7 cellular contexts compared by ENCODE assay signal in genomic region chr6:110944681-110945151, GRCh38. TPM values are rescaled to one million over a fixed set of nuclear protein-coding genes. Genes with fewer than 3 reads are reported as not detected.
DNase-seq lines count a peak whose midpoint lies in the region; ATAC-seq and TF ChIP-seq lines count a peak whose summit lies in the region.

No MANE protein-coding gene starts in this region.

- H3K27ac Mint-ChIP-seq in HFFc6, result peak overlapping the region; percentile 91
- peak overlapping the region; percentile 90 for H3K27ac Mint-ChIP-seq in activated T-cell treated with anti-CD3 and anti-CD28 coated beads, Interleukin-2, amount 50 U/mL, for 24 hours

- H3K4me3 ChIP-seq in mesenchymal stem cell (ENCODE audit: insufficient read depth in 1 of 2, low read depth in 1 of 2, low read length in 2 of 2) (no peak overlapping the region), A673 (ENCODE audit: low read depth, low read length, poor library complexity, severe bottlenecking) (no peak overlapping the region)

- H3K4me1 Mint-ChIP-seq in HFFc6 (ENCODE audit: low read depth), result peaks cover 25% of the 10 kb centered on the region
- H3K4me1 Mint-ChIP-seq in activated T-cell treated with anti-CD3 and anti-CD28 coated beads, Interleukin-2, amount 50 U/mL, for 24 hours (ENCODE audit: low read depth), result peaks cover 12% of the 10 kb centered on the region

- no peaks in the 10 kb centered on the region for H3K36me3 Mint-ChIP-seq in HFFc6 (ENCODE audit: low read depth)
- H3K36me3 Mint-ChIP-seq in activated T-cell treated with anti-CD3 and anti-CD28 coated beads, Interleukin-2, amount 50 U/mL, for 24 hours (ENCODE audit: low read depth), result no peaks in the 10 kb centered on the region

- no peaks in the 10 kb centered on the region for H3K9me3 ChIP-seq in mesenchymal stem cell (ENCODE audit: control insufficient read depth, low read length)
- H3K9me3 ChIP-seq in A673 (ENCODE audit: low read depth, low read length, poor library complexity, severe bottlenecking), result no peaks in the 10 kb centered on the region

- H4K8ac ChIP-seq in mesenchymal stem cell (ENCODE audit: low read length), result no peak overlapping the region

- H3K27me3 ChIP-seq in mesenchymal stem cell (ENCODE audit: control insufficient read depth in 1 of 2, insufficient read depth in 1 of 2, low read length in 2 of 2) (no peaks in the 10 kb centered on the region), A673 (replicated peaks; ENCODE audit: insufficient read depth, low read depth, low read length, poor library complexity) (no peaks in the 10 kb centered on the region)

- intact Hi-C loops in A673 (cut with micrococcal nuclease; ENCODE audit: unreplicated experiment), result no loop called here

- H3K27me3 Mint-ChIP-seq in HFFc6 (ENCODE audit: insufficient read depth), result no peaks in the 10 kb centered on the region
- H3K27me3 Mint-ChIP-seq in activated T-cell treated with anti-CD3 and anti-CD28 coated beads, Interleukin-2, amount 50 U/mL, for 24 hours, result no peaks in the 10 kb centered on the region

- H3K36me3 ChIP-seq in mesenchymal stem cell (ENCODE audit: control insufficient read depth in 1 of 2, insufficient read depth in 2 of 2, low read depth in 1 of 2, low read length in 2 of 2) (no peaks in the 10 kb centered on the region), A673 (ENCODE audit: insufficient read depth, low read length, poor library complexity, severe bottlenecking) (no peaks in the 10 kb centered on the region)

- H3K4ac ChIP-seq in mesenchymal stem cell (ENCODE audit: low read depth in 1 of 2, low read length in 2 of 2), result no peak overlapping the region

- no TSS peak for BruUV-seq in A673 (replicated peaks; lab: Mats Ljungman, UMichigan)

- DNase-seq in HFFc6, result peak; percentile 97
- peak; percentile 99 for DNase-seq in M059J (ENCODE audit: low read depth)
- peak; percentile 59 for DNase-seq in activated T-cell treated with anti-CD3 and anti-CD28 coated beads, Interleukin-2, amount 50 U/mL, for 24 hours
- DNase-seq in mesenchymal stem cell, result peak; percentile 86
- DNase-seq in NCI-H510A (lab: John Stamatoyannopoulos, UW), result no peak
- no peak for DNase-seq in A673 (ENCODE audit: low spot score)

- H3K14ac ChIP-seq in mesenchymal stem cell (ENCODE audit: low read length in 2 of 2), result no peak overlapping the region

- H3K27ac ChIP-seq in mesenchymal stem cell (ENCODE audit: low read length, poor library complexity, severe bottlenecking), result no peak overlapping the region
- no peak overlapping the region for H3K27ac ChIP-seq in A673 (ENCODE audit: low read depth, low read length, poor library complexity, severe bottlenecking)

- H3K23ac ChIP-seq in mesenchymal stem cell (ENCODE audit: low read length in 2 of 2), result no peak overlapping the region

- no peak overlapping the region for H4K91ac ChIP-seq in mesenchymal stem cell (ENCODE audit: low read length)

- no peak overlapping the region for H2BK12ac ChIP-seq in mesenchymal stem cell (ENCODE audit: low read length in 2 of 2)

- no peak overlapping the region for H3K18ac ChIP-seq in mesenchymal stem cell (ENCODE audit: low read depth in 1 of 2, low read length in 2 of 2)

- H2AK5ac ChIP-seq in mesenchymal stem cell (ENCODE audit: low read length, severe bottlenecking), result no peak overlapping the region

- H3K79me1 ChIP-seq in mesenchymal stem cell (replicated peaks; ENCODE audit: low read length, poor library complexity, severe bottlenecking), result no peaks in the 10 kb centered on the region

- POLR2A ChIA-PET in A673 (lab: Charles Lee; ENCODE audit: low non-redundant PET), result interaction anchor here (0.5 kb wide), 1 partner anchor 272 kb away, joined by 3 read pairs; no protein-coding TSS in a partner anchor

- no peak overlapping the region for H2BK120ac ChIP-seq in mesenchymal stem cell (ENCODE audit: low read depth, low read length)

- no peak overlapping the region for H2AFZ ChIP-seq in mesenchymal stem cell (ENCODE audit: low read depth, low read length)

- H2BK15ac ChIP-seq in mesenchymal stem cell (ENCODE audit: low read depth, poor library complexity, severe bottlenecking), result no peak overlapping the region

- CTCF ChIA-PET in A673 (lab: Charles Lee), result interaction anchor here (0.5 kb wide), 1 partner anchor 203 kb away, joined by 3 read pairs; no protein-coding TSS in a partner anchor

- H3K4me3 Mint-ChIP-seq in HFFc6, result peak overlapping the region; percentile 37; the same call in 1 of the 2 replicates
- peak overlapping the region; percentile 23 for H3K4me3 Mint-ChIP-seq in activated T-cell treated with anti-CD3 and anti-CD28 coated beads, Interleukin-2, amount 50 U/mL, for 24 hours

- WGBS in mesenchymal stem cell, result 82% methylated on average over 1 of the region's 1 CpG

- H2BK5ac ChIP-seq in mesenchymal stem cell (ENCODE audit: low read depth, low read length, poor library complexity, severe bottlenecking), result no peak overlapping the region

- no peaks in the 10 kb centered on the region for H3K9me3 Mint-ChIP-seq in HFFc6
- H3K9me3 Mint-ChIP-seq in activated T-cell treated with anti-CD3 and anti-CD28 coated beads, Interleukin-2, amount 50 U/mL, for 24 hours, result no peaks in the 10 kb centered on the region

- H3K4me2 ChIP-seq in mesenchymal stem cell (ENCODE audit: low read length, poor library complexity, severe bottlenecking), result no peak overlapping the region

- peak overlapping the region; percentile 85 for H3K9ac ChIP-seq in mesenchymal stem cell (ENCODE audit: low read length)

- peak; percentile 100 for ATAC-seq in GM18519 (IDR thresholded peaks at IDR 0.05; ENCODE audit: low FRiP score, unreplicated experiment)

- TF ChIP-seq CTCF in HFFc6 (IDR thresholded peaks at IDR 0.05), result no peak
- TF ChIP-seq CTCF in A673 (conservative IDR thresholded peaks at IDR 0.05; ENCODE audit: low read depth, low read length), result no peak

- H3K4me1 ChIP-seq in mesenchymal stem cell (ENCODE audit: control insufficient read depth, insufficient read depth, low read depth, low read length), result peaks cover 2% of the 10 kb centered on the region
- H3K4me1 ChIP-seq in A673 (ENCODE audit: insufficient read depth, low read length, poor library complexity, severe bottlenecking), result no peaks in the 10 kb centered on the region

RNA-seq across cellular contexts. Expression of gene GTF3C6, which starts 13.8 kb away (rescaled TPM):
- 100 to 1,000 TPM; 119 to 134 (median 127) TPM for total RNA-seq in HFFc6 (2021; fragmentation: NEBNext Ultra II Directional; extraction: Animal tissue kit (Norgen Biotek cat#: 25700))
- 98.0 and 123 TPM in 2 replicates for total RNA-seq in M059J (2014; rRNA removed; shearing (Covaris generic))
- 113 TPM for polyA plus RNA-seq in mesenchymal stem cell (2013, experiment 1 of 2)
- polyA plus RNA-seq in mesenchymal stem cell (2013, experiment 2 of 2), result 116 TPM
- total RNA-seq in A673 (2021), result 158 and 199 TPM in 2 replicates

RNA-seq across cellular contexts. Expression of gene RPF2, which starts 37.1 kb away (rescaled TPM):
- total RNA-seq in HFFc6 (2021; fragmentation: NEBNext Ultra II Directional; extraction: Animal tissue kit (Norgen Biotek cat#: 25700)), result 10 to 100 TPM; 39.3 to 48.7 (median 40.9) TPM
- 44.3 and 70.4 TPM in 2 replicates for total RNA-seq in M059J (2014; rRNA removed; shearing (Covaris generic))
- 40.4 TPM for polyA plus RNA-seq in mesenchymal stem cell (2013, experiment 1 of 2)
- polyA plus RNA-seq in mesenchymal stem cell (2013, experiment 2 of 2), result 40.6 TPM
- 69.4 and 81.5 TPM in 2 replicates for total RNA-seq in A673 (2021)

Comparison
In these comparisons a context has a peak if more than half of its experiments do, and no peak if none do; other contexts are left out.
1. DNase-seq: peak in HFFc6 (single experiment), M059J (single experiment), activated T-cell treated with anti-CD3 and anti-CD28 coated beads, Interleukin-2, amount 50 U/mL, for 24 hours (single experiment) and mesenchymal stem cell (single experiment); none in NCI-H510A (single experiment) and A673 (single experiment).